In the genomic region with DNA sequence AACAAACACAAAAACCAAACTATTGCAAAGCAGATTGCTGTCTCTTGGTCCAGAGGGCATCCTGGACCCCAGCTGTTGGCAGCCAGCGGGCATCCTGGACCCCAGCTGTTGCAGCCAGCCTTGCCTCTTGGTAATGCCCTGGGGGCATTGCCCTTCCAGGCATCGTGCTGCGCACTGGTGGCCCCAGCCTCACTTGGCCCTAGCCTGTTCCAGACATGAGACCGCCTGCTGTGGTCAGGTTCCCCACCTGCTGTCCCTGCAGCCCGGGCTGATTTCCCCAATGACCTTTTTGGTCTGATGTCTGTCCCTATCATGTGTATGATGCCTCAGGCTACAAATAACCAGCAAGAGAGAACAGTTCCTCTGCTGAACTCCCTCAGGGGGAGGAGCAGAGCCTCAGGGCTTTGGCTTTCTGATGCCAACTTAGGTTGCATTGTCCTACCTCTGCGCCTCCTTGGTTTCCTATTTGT, we compare ENCODE assay signal across 1 cellular context.
TF ChIP-seq lines count a peak whose summit lies in the region.

No MANE protein-coding gene starts in this region.

TF ChIP-seq in GM23338, 12 proteins besides CTCF, POLR2A, EP300 and RAD21 (continued from another document):
- TF ChIP-seq ZNF462 (CRISPR knock-in tag; IDR thresholded peaks at IDR 0.05), result no peak
- no peak for TF ChIP-seq STAT1 (IDR thresholded peaks at IDR 0.05; ENCODE audit: unreplicated experiment)
- TF ChIP-seq POLR2AphosphoS5 (IDR thresholded peaks at IDR 0.05; ENCODE audit: low read depth), result no peak
- TF ChIP-seq, protein P1, sequence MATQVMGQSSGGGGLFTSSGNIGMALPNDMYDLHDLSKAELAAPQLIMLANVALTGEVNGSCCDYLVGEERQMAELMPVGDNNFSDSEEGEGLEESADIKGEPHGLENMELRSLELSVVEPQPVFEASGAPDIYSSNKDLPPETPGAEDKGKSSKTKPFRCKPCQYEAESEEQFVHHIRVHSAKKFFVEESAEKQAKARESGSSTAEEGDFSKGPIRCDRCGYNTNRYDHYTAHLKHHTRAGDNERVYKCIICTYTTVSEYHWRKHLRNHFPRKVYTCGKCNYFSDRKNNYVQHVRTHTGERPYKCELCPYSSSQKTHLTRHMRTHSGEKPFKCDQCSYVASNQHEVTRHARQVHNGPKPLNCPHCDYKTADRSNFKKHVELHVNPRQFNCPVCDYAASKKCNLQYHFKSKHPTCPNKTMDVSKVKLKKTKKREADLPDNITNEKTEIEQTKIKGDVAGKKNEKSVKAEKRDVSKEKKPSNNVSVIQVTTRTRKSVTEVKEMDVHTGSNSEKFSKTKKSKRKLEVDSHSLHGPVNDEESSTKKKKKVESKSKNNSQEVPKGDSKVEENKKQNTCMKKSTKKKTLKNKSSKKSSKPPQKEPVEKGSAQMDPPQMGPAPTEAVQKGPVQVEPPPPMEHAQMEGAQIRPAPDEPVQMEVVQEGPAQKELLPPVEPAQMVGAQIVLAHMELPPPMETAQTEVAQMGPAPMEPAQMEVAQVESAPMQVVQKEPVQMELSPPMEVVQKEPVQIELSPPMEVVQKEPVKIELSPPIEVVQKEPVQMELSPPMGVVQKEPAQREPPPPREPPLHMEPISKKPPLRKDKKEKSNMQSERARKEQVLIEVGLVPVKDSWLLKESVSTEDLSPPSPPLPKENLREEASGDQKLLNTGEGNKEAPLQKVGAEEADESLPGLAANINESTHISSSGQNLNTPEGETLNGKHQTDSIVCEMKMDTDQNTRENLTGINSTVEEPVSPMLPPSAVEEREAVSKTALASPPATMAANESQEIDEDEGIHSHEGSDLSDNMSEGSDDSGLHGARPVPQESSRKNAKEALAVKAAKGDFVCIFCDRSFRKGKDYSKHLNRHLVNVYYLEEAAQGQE (IDR thresholded peaks at IDR 0.05; ENCODE audit: unreplicated experiment), result no peak
- no peak for TF ChIP-seq EZH2 (IDR thresholded peaks at IDR 0.05; ENCODE audit: low read depth, unreplicated experiment)
- no peak for TF ChIP-seq ETS1 (IDR thresholded peaks at IDR 0.05)
- no peak for TF ChIP-seq ZNF331 (CRISPR knock-in tag; IDR thresholded peaks at IDR 0.05; ENCODE audit: low read depth)
- TF ChIP-seq JUNB (IDR thresholded peaks at IDR 0.05; ENCODE audit: unreplicated experiment), result no peak
- TF ChIP-seq EZH2phosphoT487 (IDR thresholded peaks at IDR 0.05; ENCODE audit: unreplicated experiment), result no peak
- no peak for TF ChIP-seq CREB1 (CRISPR knock-in tag; IDR thresholded peaks at IDR 0.05; ENCODE audit: low read depth)
- TF ChIP-seq NANOG (IDR thresholded peaks at IDR 0.05; ENCODE audit: borderline replicate concordance), result no peak
